8 cellular contexts compared by ENCODE assay signal in genomic region chr12:47080725-47081502, GRCh38. TPM values are rescaled to one million over a fixed set of nuclear protein-coding genes. Genes with fewer than 3 reads are reported as not detected.
A peak's percentile ranks its signal among the peaks of the same experiment; 100 is the strongest.
DNase-seq lines count a peak whose midpoint lies in the region; ATAC-seq, FAIRE-seq and TF ChIP-seq lines count a peak whose summit lies in the region.

No MANE protein-coding gene starts in this region.

- FAIRE-seq in HepG2 (lab: Jason Lieb, UNC), result no peak

- DNase-seq in HepG2 (ENCODE audit: low spot score) (no peak), T-helper 22 cell (ENCODE audit: low read depth) (peak; percentile 22), brain microvascular endothelial cell (peak; percentile 70), islet precursor cell (peak; percentile 79)
- peak in 3 of 4 experiments; percentile 32 to 59 (median 37) for DNase-seq in stimulated activated CD4-positive, alpha-beta T cell treated with anti-CD3 and anti-CD28 coated beads, Interleukin-1b, Interleukin-23, amount 100 ng/mL, for 24 hours (ENCODE audit: low read depth in 4 of 4, low spot score in 1 of 4)

- POLR2A ChIA-PET in HepG2 (lab: Yijun Ruan, JAX), result no interaction called here

- no peak for TF ChIP-seq CTCF in liver (IDR thresholded peaks at IDR 0.05; ENCODE audit: low read depth, low read length, missing input control)
- no peak for TF ChIP-seq CTCF in HepG2 (CRISPR knock-in tag; IDR thresholded peaks at IDR 0.05)
- TF ChIP-seq CTCF in brain microvascular endothelial cell (IDR thresholded peaks at IDR 0.05; ENCODE audit: low read depth, low read length, missing control alignments), result no peak

- ATAC-seq in HepG2 (no peak), HG02938 (IDR thresholded peaks at IDR 0.05; ENCODE audit: unreplicated experiment) (no peak), HG03108 (IDR thresholded peaks at IDR 0.05; ENCODE audit: unreplicated experiment) (no peak)

- no peaks in the 10 kb centered on the region for H4K20me1 ChIP-seq in HepG2 (ENCODE audit: insufficient read depth, low read length)

- no peaks in the 10 kb centered on the region for H3K27me3 ChIP-seq in liver (ENCODE audit: control insufficient read depth in 4 of 4, insufficient read depth in 4 of 4, low read length in 3 of 4)
- peaks cover 4 to 29% of the 10 kb centered on the region in 2 experiments for H3K27me3 ChIP-seq in HepG2 (ENCODE audit: control insufficient read depth in 1 of 2, insufficient read depth in 2 of 2, low read length in 2 of 2)
- no peaks in the 10 kb centered on the region for H3K27me3 ChIP-seq in brain microvascular endothelial cell (replicated peaks)

- H3K36me3 ChIP-seq in liver (ENCODE audit: control insufficient read depth in 4 of 4, insufficient read depth in 3 of 4, low read depth in 1 of 4, low read length in 3 of 4), result no peaks in the 10 kb centered on the region
- no peaks in the 10 kb centered on the region for H3K36me3 ChIP-seq in HepG2 (replicated peaks in 1 of 2; ENCODE audit: control insufficient read depth in 1 of 2, insufficient read depth in 2 of 2, low read length in 2 of 2)
- H3K36me3 ChIP-seq in brain microvascular endothelial cell (replicated peaks), result peaks cover 4% of the 10 kb centered on the region

- H3K27ac ChIP-seq in liver (ENCODE audit: low read depth in 1 of 2, low read length in 2 of 2), result peak overlapping the region; percentile 76 to 79
- H3K27ac ChIP-seq in HepG2 (ENCODE audit: extremely low read length, insufficient read depth, low read length), result no peak overlapping the region
- peak overlapping the region; percentile 88 for H3K27ac ChIP-seq in brain microvascular endothelial cell

- CTCF ChIA-PET in HepG2 (lab: Yijun Ruan, JAX; ENCODE audit: low intra/inter-chr PET ratio, low total read pairs), result no interaction called here

- H3K4me3 ChIP-seq in liver (ENCODE audit: low read depth in 1 of 3, low read length in 3 of 3) (peak overlapping the region; percentile 44 to 87 (median 77)), HepG2 (replicated peaks in 1 of 3; ENCODE audit: insufficient read depth in 1 of 3, low read depth in 2 of 3, low read length in 3 of 3) (no peak overlapping the region), brain microvascular endothelial cell (ENCODE audit: low read depth, low read length) (peak overlapping the region; percentile 78)

- no peak overlapping the region for H3K4me2 ChIP-seq in HepG2 (ENCODE audit: low read depth, low read length)

- H3K4me1 ChIP-seq in liver (ENCODE audit: control insufficient read depth in 4 of 4, insufficient read depth in 4 of 4, low read length in 3 of 4) (peaks cover 0 to 17% (median 5%) of the 10 kb centered on the region in 4 donors), HepG2 (ENCODE audit: insufficient read depth, low read length) (peaks cover 23% of the 10 kb centered on the region)

- TF ChIP-seq EP300 in HepG2 (IDR thresholded peaks at IDR 0.05; ENCODE audit: low read depth in 2 of 2, low read length in 2 of 2) (no peak), HepG2 (CRISPR knock-in tag; IDR thresholded peaks at IDR 0.05; ENCODE audit: borderline replicate concordance) (no peak)

- peak overlapping the region; percentile 35 to 53 for H3K9ac ChIP-seq in liver (ENCODE audit: low read depth in 1 of 2, low read length in 2 of 2)
- H3K9ac ChIP-seq in HepG2 (ENCODE audit: insufficient read depth, low read depth, low read length), result no peak overlapping the region

- H3K9me3 ChIP-seq in liver (ENCODE audit: control insufficient read depth in 4 of 4, low read length in 3 of 4), result no peaks in the 10 kb centered on the region
- no peaks in the 10 kb centered on the region for H3K9me3 ChIP-seq in HepG2 (ENCODE audit: low read length)

- TF ChIP-seq RAD21 in liver (IDR thresholded peaks at IDR 0.05) (no peak), HepG2 (CRISPR knock-in tag; IDR thresholded peaks at IDR 0.05) (no peak)

- in situ Hi-C loops in HepG2 (cut with HindIII; ENCODE audit: extremely low pct_ligation_motif_present, low pct_unique_long_range_greater_than_20kb) (no loop called here), brain microvascular endothelial cell (cut with HindIII; ENCODE audit: low pct_ligation_motif_present, low sequenced_read_pairs) (no loop called here)

- H3K79me2 ChIP-seq in HepG2 (ENCODE audit: insufficient read depth, low read length), result no peaks in the 10 kb centered on the region

- WGBS in liver, result 44% methylated on average over 26 of the region's 26 CpGs
- 85% methylated on average over 26 of the region's 26 CpGs for WGBS in HepG2 (ENCODE audit: low lambda C conversion rate)

- H2AFZ ChIP-seq in HepG2 (ENCODE audit: low read length), result no peak overlapping the region

- TF ChIP-seq POLR2A in HepG2 (IDR thresholded peaks at IDR 0.05; ENCODE audit: insufficient read depth in 1 of 2, low read depth in 2 of 2, low read length in 2 of 2), result no peak

- no TSS peak for BruUV-seq in HepG2 (replicated peaks; lab: Mats Ljungman, UMichigan)

- intact Hi-C loops in HepG2 (cut with micrococcal nuclease; ENCODE audit: unreplicated experiment), result no loop called here

TF ChIP-seq in liver, 16 proteins besides CTCF, POLR2A, EP300 and RAD21 (continues in another document):
- peak; percentile 24 for TF ChIP-seq MAX (IDR thresholded peaks at IDR 0.05)

TF ChIP-seq in HepG2, 621 proteins besides CTCF, POLR2A, EP300 and RAD21 (continues in another document):
- no peak for TF ChIP-seq SP5 (CRISPR knock-in tag; IDR thresholded peaks at IDR 0.05; ENCODE audit: borderline replicate concordance, low read depth)
- TF ChIP-seq JARID2 (CRISPR knock-in tag; IDR thresholded peaks at IDR 0.05; ENCODE audit: insufficient replicate concordance), result no peak
- TF ChIP-seq ZBTB7A (CRISPR knock-in tag; IDR thresholded peaks at IDR 0.05), result no peak
- TF ChIP-seq RBM39 (IDR thresholded peaks at IDR 0.05; ENCODE audit: low read depth, low read length, poor library complexity, severe bottlenecking), result no peak
- TF ChIP-seq ARHGAP35 (CRISPR knock-in tag; IDR thresholded peaks at IDR 0.05; ENCODE audit: borderline replicate concordance), result no peak

RNA-seq across cellular contexts. Expression of gene AMIGO2, which starts 1.2 kb away (rescaled TPM):
- total RNA-seq in liver (1 to 10 TPM; 1.2 to 2.5 TPM), HepG2 (2016; rRNA removed; fragmentation: Illumina TruSeq; extraction: Trizol) (not detected in 2 replicates)
- polyA plus RNA-seq in liver (1 to 10 TPM; 2.1 to 3.5 TPM), HepG2 (2011; rRNA removed) (0.03 TPM in 1 of 2 replicates, not detected in the other)
- not detected in 2 replicates for total RNA-seq in HepG2 (2016; cell fraction: cytosol; rRNA removed; fragmentation: Illumina TruSeq; extraction: Trizol; ENCODE audit: low read depth)
- total RNA-seq in HepG2 (2016; cell fraction: insoluble cytoplasmic fraction; rRNA removed; fragmentation: Illumina TruSeq; extraction: Trizol), result not detected in 2 replicates
- not detected in 2 replicates for total RNA-seq in HepG2 (2016; cell fraction: membrane; rRNA removed; fragmentation: Illumina TruSeq; extraction: Trizol)
- total RNA-seq in HepG2 (2016; cell fraction: nucleus; rRNA removed; fragmentation: Illumina TruSeq; extraction: Trizol), result not detected in 2 replicates
- not detected in 2 replicates for polyA plus RNA-seq in HepG2 (2011; cell fraction: cytosol; rRNA removed)
- not detected in 2 replicates for polyA plus RNA-seq in HepG2 (2011; cell fraction: nucleus; rRNA removed)
- polyA plus RNA-seq in HepG2 (2012), result not detected in 2 replicates
- polyA plus RNA-seq in HepG2 (2016; cell fraction: cytosol; fragmentation: Illumina TruSeq; extraction: Trizol; ENCODE audit: low read depth), result not detected in 2 replicates
- not detected in 2 replicates for polyA plus RNA-seq in HepG2 (2016; cell fraction: insoluble cytoplasmic fraction; fragmentation: Illumina TruSeq; extraction: Trizol; ENCODE audit: low read depth)
- polyA plus RNA-seq in HepG2 (2016; cell fraction: membrane; fragmentation: Illumina TruSeq; extraction: Trizol; ENCODE audit: low read depth), result not detected in 2 replicates
- polyA plus RNA-seq in HepG2 (2016; cell fraction: nucleus; fragmentation: Illumina TruSeq; extraction: Trizol; ENCODE audit: insufficient read depth, low read depth), result not detected in 2 replicates
- polyA minus RNA-seq in HepG2 (2011; rRNA and poly(A)+ RNA removed; ENCODE audit: low replicate concordance), result 3.8 TPM in 1 of 2 replicates, not detected in the other
- polyA minus RNA-seq in HepG2 (2011; cell fraction: cytosol; rRNA and poly(A)+ RNA removed), result not detected in 2 replicates
- polyA minus RNA-seq in HepG2 (2011; cell fraction: nucleus; rRNA and poly(A)+ RNA removed), result not detected in 2 replicates

RNA-seq across cellular contexts. Expression of gene PCED1B, which starts 1.5 kb away (rescaled TPM):
- total RNA-seq in liver, result 1 to 10 TPM in 1 of 2 donors, under 1 TPM in 1; 0.51 to 1.3 TPM
- 1 to 10 TPM in 1 of 2 donors, under 1 TPM in 1; 0.85 to 1.8 TPM for polyA plus RNA-seq in liver
- 0.10 and 0.11 TPM in 2 replicates for total RNA-seq in HepG2 (2016; rRNA removed; fragmentation: Illumina TruSeq; extraction: Trizol)
- not detected in 2 replicates for total RNA-seq in HepG2 (2016; cell fraction: cytosol; rRNA removed; fragmentation: Illumina TruSeq; extraction: Trizol; ENCODE audit: low read depth)
- total RNA-seq in HepG2 (2016; cell fraction: insoluble cytoplasmic fraction; rRNA removed; fragmentation: Illumina TruSeq; extraction: Trizol), result 0.17 and 0.18 TPM in 2 replicates
- 0.10 TPM in 1 of 2 replicates, not detected in the other for total RNA-seq in HepG2 (2016; cell fraction: membrane; rRNA removed; fragmentation: Illumina TruSeq; extraction: Trizol)
- total RNA-seq in HepG2 (2016; cell fraction: nucleus; rRNA removed; fragmentation: Illumina TruSeq; extraction: Trizol), result not detected in 2 replicates
- polyA plus RNA-seq in HepG2 (2011; rRNA removed), result 0.33 and 0.37 TPM in 2 replicates
- 0.20 and 0.28 TPM in 2 replicates for polyA plus RNA-seq in HepG2 (2011; cell fraction: cytosol; rRNA removed)
- 0.34 and 0.40 TPM in 2 replicates for polyA plus RNA-seq in HepG2 (2011; cell fraction: nucleus; rRNA removed)
- polyA plus RNA-seq in HepG2 (2012), result 0.25 and 0.32 TPM in 2 replicates
- polyA plus RNA-seq in HepG2 (2016; cell fraction: cytosol; fragmentation: Illumina TruSeq; extraction: Trizol; ENCODE audit: low read depth), result not detected in 2 replicates
- polyA plus RNA-seq in HepG2 (2016; cell fraction: insoluble cytoplasmic fraction; fragmentation: Illumina TruSeq; extraction: Trizol; ENCODE audit: low read depth), result 0.24 and 0.64 TPM in 2 replicates
- 0.24 TPM in 1 of 2 replicates, not detected in the other for polyA plus RNA-seq in HepG2 (2016; cell fraction: membrane; fragmentation: Illumina TruSeq; extraction: Trizol; ENCODE audit: low read depth)
- 0.41 and 0.80 TPM in 2 replicates for polyA plus RNA-seq in HepG2 (2016; cell fraction: nucleus; fragmentation: Illumina TruSeq; extraction: Trizol; ENCODE audit: insufficient read depth, low read depth)
- polyA minus RNA-seq in HepG2 (2011; rRNA and poly(A)+ RNA removed; ENCODE audit: low replicate concordance), result 0.20 and 0.70 TPM in 2 replicates
- not detected in 2 replicates for polyA minus RNA-seq in HepG2 (2011; cell fraction: cytosol; rRNA and poly(A)+ RNA removed)
- not detected in 2 replicates for polyA minus RNA-seq in HepG2 (2011; cell fraction: nucleus; rRNA and poly(A)+ RNA removed)

Comparison
In these comparisons a context has a peak if more than half of its experiments do, and no peak if none do; other contexts are left out.
1. H3K4me3 ChIP-seq: peak in liver (3 of 3) and brain microvascular endothelial cell (single experiment); none in HepG2 (0 of 3).